Comparison of ENCODE assay signal across 24 cellular contexts in the genomic region with DNA sequence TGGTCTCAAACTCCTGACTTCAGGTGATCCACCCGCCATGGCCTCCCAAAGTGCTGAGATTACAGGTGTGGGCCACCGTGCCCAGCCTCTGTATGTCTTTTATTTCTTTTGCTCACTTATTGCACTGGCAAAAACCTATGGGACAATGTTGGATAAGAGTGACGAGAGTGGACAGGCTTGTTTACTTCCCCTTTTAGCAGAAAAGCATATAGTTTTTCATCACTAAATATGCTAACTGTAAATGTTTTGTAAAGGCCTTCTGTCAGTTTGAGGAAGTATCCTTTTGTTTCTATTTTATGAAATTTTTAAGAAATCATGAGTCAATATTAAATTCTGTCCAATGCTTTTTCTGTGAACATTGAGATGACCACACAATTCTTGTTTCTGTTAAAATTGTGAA.
DNase-seq lines count a peak whose midpoint lies in the region; ATAC-seq, FAIRE-seq and TF ChIP-seq lines count a peak whose summit lies in the region.
"Had no signal": no experiment of that assay in that cellular context is flagged by ENCODE, and none has a peak within 500 bp of the region (broad histone marks: within the 10 kb centered on the region; RNA-seq: fewer than 3 reads in every experiment).

No MANE protein-coding gene starts in this region.

- TF ChIP-seq POLR2A in NB4 (IDR thresholded peaks at IDR 0.05; ENCODE audit: extremely low read depth, insufficient read length) (no peak), GM12891 (IDR thresholded peaks at IDR 0.05; ENCODE audit: low read depth, low read length) (no peak)

- H3K27ac Mint-ChIP-seq in activated naive CD8-positive, alpha-beta T cell treated with anti-CD3 and anti-CD28 coated beads for 36 hours, result peak overlapping the region; percentile 34
- no peak overlapping the region for H3K27ac Mint-ChIP-seq in activated naive CD8-positive, alpha-beta T cell treated with anti-CD3 and anti-CD28 coated beads, Interleukin-2, amount 50 U/mL, for 24 hours
- H3K27ac Mint-ChIP-seq in stimulated activated naive CD8-positive, alpha-beta T cell treated with anti-CD3 and anti-CD28 coated beads, Interleukin-15, amount 100 ng/mL, for 72 hours, result no peak overlapping the region
- H3K27ac Mint-ChIP-seq: T-cell had no signal

- no peaks in the 10 kb centered on the region for H3K4me1 ChIP-seq in urinary bladder (ENCODE audit: insufficient read depth)
- H3K4me1 ChIP-seq: A549, HAP-1 had no signal

- peaks cover 8% of the 10 kb centered on the region for H3K36me3 Mint-ChIP-seq in activated naive CD8-positive, alpha-beta T cell treated with anti-CD3 and anti-CD28 coated beads for 36 hours
- H3K36me3 Mint-ChIP-seq in activated naive CD8-positive, alpha-beta T cell treated with anti-CD3 and anti-CD28 coated beads, Interleukin-2, amount 50 U/mL, for 24 hours (ENCODE audit: low read depth), result peaks cover 8% of the 10 kb centered on the region

- FAIRE-seq in colon (lab: Jason Lieb, UNC), result peak; percentile 49
- no peak for FAIRE-seq in GM12891 (lab: Jason Lieb, UNC)
- FAIRE-seq: A549, D721Med, G401.6 had no signal

- H3K27me3 Mint-ChIP-seq in activated naive CD8-positive, alpha-beta T cell treated with anti-CD3 and anti-CD28 coated beads for 36 hours, result no peaks in the 10 kb centered on the region
- H3K27me3 Mint-ChIP-seq in activated naive CD8-positive, alpha-beta T cell treated with anti-CD3 and anti-CD28 coated beads, Interleukin-2, amount 50 U/mL, for 24 hours, result no peaks in the 10 kb centered on the region
- H3K27me3 Mint-ChIP-seq in stimulated activated naive CD8-positive, alpha-beta T cell treated with anti-CD3 and anti-CD28 coated beads, Interleukin-15, amount 100 ng/mL, for 72 hours, result no peaks in the 10 kb centered on the region
- H3K27me3 Mint-ChIP-seq: IgD-negative memory B cell, T-cell had no signal

- no peaks in the 10 kb centered on the region for H3K9me3 Mint-ChIP-seq in activated naive CD8-positive, alpha-beta T cell treated with anti-CD3 and anti-CD28 coated beads for 36 hours
- H3K9me3 Mint-ChIP-seq in activated naive CD8-positive, alpha-beta T cell treated with anti-CD3 and anti-CD28 coated beads, Interleukin-2, amount 50 U/mL, for 24 hours, result no peaks in the 10 kb centered on the region
- peaks cover 0 to under 1% of the 10 kb centered on the region in 2 donors for H3K9me3 Mint-ChIP-seq in stimulated activated naive CD8-positive, alpha-beta T cell treated with anti-CD3 and anti-CD28 coated beads, Interleukin-15, amount 100 ng/mL, for 72 hours
- H3K9me3 Mint-ChIP-seq: IgD-negative memory B cell, T-cell had no signal

- no peak overlapping the region for H3K4me3 Mint-ChIP-seq in activated naive CD8-positive, alpha-beta T cell treated with anti-CD3 and anti-CD28 coated beads for 36 hours
- H3K4me3 Mint-ChIP-seq in activated naive CD8-positive, alpha-beta T cell treated with anti-CD3 and anti-CD28 coated beads, Interleukin-2, amount 50 U/mL, for 24 hours, result no peak overlapping the region
- H3K4me3 Mint-ChIP-seq in stimulated activated naive CD8-positive, alpha-beta T cell treated with anti-CD3 and anti-CD28 coated beads, Interleukin-15, amount 100 ng/mL, for 72 hours, result no peak overlapping the region
- H3K4me3 Mint-ChIP-seq: IgD-negative memory B cell, T-cell had no signal

- no peak for TF ChIP-seq CTCF in NB4 (IDR thresholded peaks at IDR 0.05; ENCODE audit: low read depth, low read length)

- H3K4me3 ChIP-seq in NB4 (ENCODE audit: low read depth, low read length) (no peak overlapping the region), urinary bladder (ENCODE audit: low read depth, low read length) (no peak overlapping the region)
- H3K4me3 ChIP-seq: A549; BLaER1 treated with 17β-estradiol and CSF1 and Interleukin-3, amounts not matched to agents 10 nM and 100 nM; GM23248; HAP-1 had no signal

- DNase-seq in activated naive CD8-positive, alpha-beta T cell treated with anti-CD3 and anti-CD28 coated beads for 36 hours, result no peak
- no peak for DNase-seq in activated naive CD8-positive, alpha-beta T cell treated with anti-CD3 and anti-CD28 coated beads, Interleukin-2, amount 50 U/mL, for 24 hours
- DNase-seq in NB4 (ENCODE audit: low read depth), result peak; percentile 56
- DNase-seq in stimulated activated naive CD8-positive, alpha-beta T cell treated with anti-CD3 and anti-CD28 coated beads, Interleukin-15, amount 100 ng/mL, for 72 hours, result no peak
- no peak for DNase-seq in T-helper 2 cell
- DNase-seq in GM12891 (ENCODE audit: insufficient read length, low spot score), result no peak
- DNase-seq: DMS79 treated with DMSO at 0.1 percent for 48 hours, GM23248, MM.1S, NCI-H1417, NCI-H187 treated with DMSO at 0.1 percent for 48 hours, NCI-H345, NCI-H524 treated with DMSO at 0.1 percent for 48 hours, Right ventricle myocardium superior, SK-N-SH, T-cell had no signal

- no peak for ATAC-seq in activated naive CD8-positive, alpha-beta T cell treated with anti-CD3 and anti-CD28 coated beads, Interleukin-2, amount 50 U/mL, for 24 hours
- no peak for ATAC-seq in stimulated activated naive CD8-positive, alpha-beta T cell treated with anti-CD3 and anti-CD28 coated beads, Interleukin-15, amount 100 ng/mL, for 72 hours
- ATAC-seq: A549, T-cell had no signal

- H3K36me3 ChIP-seq in urinary bladder (ENCODE audit: insufficient read depth), result no peaks in the 10 kb centered on the region
- H3K36me3 ChIP-seq: HAP-1 had no signal

- 97% methylated on average over 3 of the region's 3 CpGs for WGBS in urinary bladder

- peak overlapping the region; percentile 19 for H3K27ac ChIP-seq in urinary bladder (ENCODE audit: low read depth)
- H3K27ac ChIP-seq: A549, GM23248 had no signal

- H3K4me1 Mint-ChIP-seq in activated naive CD8-positive, alpha-beta T cell treated with anti-CD3 and anti-CD28 coated beads for 36 hours, result peaks cover 11% of the 10 kb centered on the region
- H3K4me1 Mint-ChIP-seq in activated naive CD8-positive, alpha-beta T cell treated with anti-CD3 and anti-CD28 coated beads, Interleukin-2, amount 50 U/mL, for 24 hours, result peaks cover 24% of the 10 kb centered on the region
- peaks cover 17% of the 10 kb centered on the region for H3K4me1 Mint-ChIP-seq in stimulated activated naive CD8-positive, alpha-beta T cell treated with anti-CD3 and anti-CD28 coated beads, Interleukin-15, amount 100 ng/mL, for 72 hours

TF ChIP-seq in GM12891, 5 proteins besides CTCF, POLR2A, EP300 and RAD21:
- no peak for TF ChIP-seq TAF1 (IDR thresholded peaks at IDR 0.05; ENCODE audit: low read depth, low read length)
- TF ChIP-seq POLR2AphosphoS5 (IDR thresholded peaks at IDR 0.05; ENCODE audit: low read depth, low read length), result no peak
